Comparison of ENCODE assay signal across 17 cellular contexts in genomic region chr3:150220041-150220440, GRCh38.
DNase-seq lines count a peak whose midpoint lies in the region; ATAC-seq and TF ChIP-seq lines count a peak whose summit lies in the region.
"Had no signal": no experiment of that assay in that cellular context is flagged by ENCODE, and none has a peak within 500 bp of the region (broad histone marks: within the 10 kb centered on the region; RNA-seq: fewer than 3 reads in every experiment).

No MANE protein-coding gene starts in this region.

- 0 out of 2 replicates have a peak overlapping the region, but pooled peaks have one; percentile 4 for H3K4me2 ChIP-seq in OCI-LY3 (ENCODE audit: low read length)

- H3K36me3 Mint-ChIP-seq in memory B cell, result no peaks in the 10 kb centered on the region
- H3K36me3 Mint-ChIP-seq in naive thymus-derived CD8-positive, alpha-beta T cell, result no peaks in the 10 kb centered on the region

- peaks cover 26% of the 10 kb centered on the region for H3K27me3 Mint-ChIP-seq in memory B cell
- H3K27me3 Mint-ChIP-seq in naive thymus-derived CD8-positive, alpha-beta T cell, result peaks cover 28 to 58% (median 52%) of the 10 kb centered on the region in 5 donors

- no peak overlapping the region for H3K4me3 Mint-ChIP-seq in memory B cell
- H3K4me3 Mint-ChIP-seq in naive thymus-derived CD8-positive, alpha-beta T cell, result no peak overlapping the region
- H3K4me3 Mint-ChIP-seq: CD4-positive, alpha-beta T cell had no signal

- ATAC-seq in memory B cell (ENCODE audit: low read depth) (peak; percentile 73), GM18505 (IDR thresholded peaks at IDR 0.05; ENCODE audit: unreplicated experiment) (no peak)
- ATAC-seq in naive thymus-derived CD8-positive, alpha-beta T cell, result no peak
- ATAC-seq: HepG2 had no signal

- peaks cover 5% of the 10 kb centered on the region for H3K9me3 Mint-ChIP-seq in memory B cell
- H3K9me3 Mint-ChIP-seq in naive thymus-derived CD8-positive, alpha-beta T cell, result peaks cover 0 to 8% (median 0%) of the 10 kb centered on the region in 9 donors
- H3K9me3 Mint-ChIP-seq: CD4-positive, alpha-beta T cell had no signal

- no peaks in the 10 kb centered on the region for H3K9me3 ChIP-seq in OCI-LY3 (ENCODE audit: insufficient read depth, low read length)
- H3K9me3 ChIP-seq: BE2C, Caco-2 had no signal

- TF ChIP-seq CTCF in OCI-LY3 (IDR thresholded peaks at IDR 0.05; ENCODE audit: low read depth, low read length), result no peak

- no peak overlapping the region for H3K27ac Mint-ChIP-seq in memory B cell
- no peak overlapping the region for H3K27ac Mint-ChIP-seq in naive thymus-derived CD8-positive, alpha-beta T cell
- H3K27ac Mint-ChIP-seq: CD4-positive, alpha-beta T cell had no signal

- peak; percentile 6 for DNase-seq in CD1c-positive myeloid dendritic cell (ENCODE audit: extremely low spot score)
- peak; percentile 68 for DNase-seq in MV-4-11 (lab: John Stamatoyannopoulos, UW)
- no peak for DNase-seq in memory B cell (ENCODE audit: low spot score in 2 of 2)
- DNase-seq in activated gamma-delta T cell treated with Interleukin-2 at 50 U/mL for 16 hours, result no peak
- no peak for DNase-seq in G401 (ENCODE audit: low spot score)
- DNase-seq in naive thymus-derived CD8-positive, alpha-beta T cell, result no peak
- DNase-seq: BE2C; Caco-2; CD4-positive, alpha-beta T cell; DMS153; KG1; NCI-H1092 treated with DMSO at 0.1 percent for 48 hours; SHP77; T-helper 1 cell had no signal

- no peaks in the 10 kb centered on the region for H3K79me2 ChIP-seq in OCI-LY3 (ENCODE audit: low read length)

- peaks cover 59% of the 10 kb centered on the region for H3K27me3 ChIP-seq in OCI-LY3 (ENCODE audit: low read depth, low read length)

- no peak overlapping the region for H3K4me3 ChIP-seq in OCI-LY3 (ENCODE audit: low read length)

- no peak overlapping the region for H2AFZ ChIP-seq in OCI-LY3 (ENCODE audit: low read depth, low read length)

- POLR2A ChIA-PET in naive thymus-derived CD8-positive, alpha-beta T cell (lab: Charles Lee), result no interaction called here

- no peak overlapping the region for H3K27ac ChIP-seq in OCI-LY3 (ENCODE audit: low read length)

- peaks cover 10% of the 10 kb centered on the region for H3K4me1 Mint-ChIP-seq in memory B cell
- H3K4me1 Mint-ChIP-seq in naive thymus-derived CD8-positive, alpha-beta T cell, result peaks cover 3 to 11% (median 4%) of the 10 kb centered on the region in 4 donors

- TF ChIP-seq POLR2A in GM18505 (IDR thresholded peaks at IDR 0.05; ENCODE audit: borderline replicate concordance, extremely low read depth, insufficient read depth, insufficient read length), result no peak

- in situ Hi-C loops in G401 (cut with HindIII; ENCODE audit: low sequenced_read_pairs), result no loop called here

- H3K36me3 ChIP-seq in OCI-LY3 (replicated peaks; ENCODE audit: low read depth, low read length), result no peaks in the 10 kb centered on the region
- H3K36me3 ChIP-seq: BE2C had no signal

- no peak overlapping the region for H3K9ac ChIP-seq in OCI-LY3 (ENCODE audit: low read length)

- H3K4me1 ChIP-seq in OCI-LY3 (ENCODE audit: low read length), result peaks cover 18% of the 10 kb centered on the region
- H3K4me1 ChIP-seq: Caco-2 had no signal

- H4K20me1 ChIP-seq in OCI-LY3 (ENCODE audit: insufficient read depth, low read length), result peaks cover 9% of the 10 kb centered on the region; the same call in 1 of the 2 replicates

Comparison
In these comparisons a context has a peak if more than half of its experiments do, and no peak if none do; other contexts are left out.
1. DNase-seq: peak in CD1c-positive myeloid dendritic cell (single experiment) and MV-4-11 (single experiment); none in memory B cell (0 of 2), activated gamma-delta T cell treated with Interleukin-2 at 50 U/mL for 16 hours (single experiment), G401 (single experiment) and naive thymus-derived CD8-positive, alpha-beta T cell (0 of 10).